In the genomic region with DNA sequence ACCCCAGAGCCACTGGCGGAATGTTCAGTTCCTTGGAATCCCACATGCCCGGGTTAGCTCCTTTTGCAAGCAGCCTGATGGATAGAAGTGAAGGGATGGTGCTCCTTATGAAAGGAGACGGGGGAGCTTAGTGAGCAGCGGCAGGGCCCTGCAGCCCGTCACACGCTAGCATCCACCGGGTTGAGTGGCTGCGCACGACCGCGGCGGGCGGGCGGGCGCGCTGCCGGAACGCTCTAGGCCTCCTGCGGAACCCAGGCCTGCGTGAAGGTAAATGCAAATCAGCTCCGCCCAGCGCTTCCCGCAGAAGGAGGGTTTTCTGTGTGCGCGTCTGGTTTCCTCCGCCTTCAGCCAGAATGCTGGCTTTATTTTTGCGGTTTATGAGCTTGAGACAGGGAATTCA, we compare ENCODE assay signal across 8 cellular contexts. TPM values are rescaled to one million over a fixed set of nuclear protein-coding genes. Genes with fewer than 3 reads are reported as not detected.
A peak's percentile ranks its signal among the peaks of the same experiment; 100 is the strongest.
DNase-seq lines count a peak whose midpoint lies in the region; ATAC-seq, FAIRE-seq and TF ChIP-seq lines count a peak whose summit lies in the region.

No MANE protein-coding gene starts in this region.

- no peaks in the 10 kb centered on the region for H3K9me3 Mint-ChIP-seq in naive thymus-derived CD4-positive, alpha-beta T cell

- H3K4me2 ChIP-seq in OCI-LY3 (ENCODE audit: low read length) = peak overlapping the region; percentile 99

- no peak for TF ChIP-seq CTCF in OCI-LY3 (IDR thresholded peaks at IDR 0.05; ENCODE audit: low read depth, low read length)
- no peak for TF ChIP-seq CTCF in breast epithelium (IDR thresholded peaks at IDR 0.05)
- no peak for TF ChIP-seq CTCF in omental fat pad (IDR thresholded peaks at IDR 0.05)

- H3K27ac Mint-ChIP-seq in naive thymus-derived CD4-positive, alpha-beta T cell = peak overlapping the region in 4 of 9 donors; percentile 60 to 86 (median 70)

- peaks cover 25% of the 10 kb centered on the region for H3K4me1 ChIP-seq in OCI-LY3 (ENCODE audit: low read length)
- no peaks in the 10 kb centered on the region for H3K4me1 ChIP-seq in breast epithelium
- H3K4me1 ChIP-seq in naive thymus-derived CD4-positive, alpha-beta T cell (ENCODE audit: control insufficient read depth in 2 of 2, insufficient read depth in 2 of 2, low read length in 2 of 2) = peaks cover 3 to 8% of the 10 kb centered on the region in 2 donors

- FAIRE-seq in GM19239 (lab: Jason Lieb, UNC) = no peak

- no peaks in the 10 kb centered on the region for H3K79me2 ChIP-seq in OCI-LY3 (ENCODE audit: low read length)

- H3K4me1 Mint-ChIP-seq in naive thymus-derived CD4-positive, alpha-beta T cell = peaks cover 3 to 17% (median 11%) of the 10 kb centered on the region in 7 donors

- H3K4me3 ChIP-seq in OCI-LY3 (ENCODE audit: low read length) (peak overlapping the region; percentile 86), breast epithelium (peak overlapping the region in 2 of 3 donors; percentile 24 to 54)
- H3K4me3 ChIP-seq in naive thymus-derived CD4-positive, alpha-beta T cell (ENCODE audit: low read length) = peak overlapping the region; percentile 32

- CTCF ChIA-PET in naive thymus-derived CD4-positive, alpha-beta T cell (lab: Charles Lee) = interaction anchor here (1.1 to 1.2 kb wide), 2 partner anchors 11 to 134 kb away, joined by 3 to 4 read pairs; no protein-coding TSS in a partner anchor

- no peak for TF ChIP-seq POLR2A in breast epithelium (IDR thresholded peaks at IDR 0.05)

- H3K27me3 ChIP-seq in OCI-LY3 (ENCODE audit: low read depth, low read length) (no peaks in the 10 kb centered on the region), breast epithelium (peaks cover 0 to 3% of the 10 kb centered on the region in 2 donors)
- no peaks in the 10 kb centered on the region for H3K27me3 ChIP-seq in naive thymus-derived CD4-positive, alpha-beta T cell (ENCODE audit: control insufficient read depth in 2 of 2, insufficient read depth in 2 of 2, low read length in 2 of 2)

- intact Hi-C loops in breast epithelium (cut with DNase I; ENCODE audit: low total_unique reads) = no loop called here
- intact Hi-C loops in naive thymus-derived CD4-positive, alpha-beta T cell (cut with micrococcal nuclease) = loop anchor here in 1 of 2 donors (1.0 kb wide), 1 partner anchor 102 kb away; no protein-coding TSS in a partner anchor

- H4K20me1 ChIP-seq in OCI-LY3 (ENCODE audit: insufficient read depth, low read length) = no peaks in the 10 kb centered on the region

- H3K27me3 Mint-ChIP-seq in naive thymus-derived CD4-positive, alpha-beta T cell = peaks cover 0 to 79% (median 10%) of the 10 kb centered on the region in 5 donors

- no peaks in the 10 kb centered on the region for H3K36me3 Mint-ChIP-seq in naive thymus-derived CD4-positive, alpha-beta T cell

- peak overlapping the region; percentile 18 to 81 (median 68) for H3K4me3 Mint-ChIP-seq in naive thymus-derived CD4-positive, alpha-beta T cell

- H2AFZ ChIP-seq in OCI-LY3 (ENCODE audit: low read depth, low read length) = peak overlapping the region; percentile 84

- DNase-seq in breast epithelium (ENCODE audit: low spot score in 2 of 2) (no peak), omental fat pad (ENCODE audit: low spot score) (no peak), GM19239 (ENCODE audit: insufficient read length, low spot score) (no peak)
- DNase-seq in naive thymus-derived CD4-positive, alpha-beta T cell = peak in 7 of 9 donors; percentile 2 to 45 (median 41)
- DNase-seq in central memory CD4-positive, alpha-beta T cell = no peak

- H3K9me3 ChIP-seq in OCI-LY3 (ENCODE audit: insufficient read depth, low read length) (no peaks in the 10 kb centered on the region), breast epithelium (no peaks in the 10 kb centered on the region)
- H3K9me3 ChIP-seq in naive thymus-derived CD4-positive, alpha-beta T cell (ENCODE audit: control insufficient read depth in 2 of 3, low read length in 3 of 3) = no peaks in the 10 kb centered on the region

- peak; percentile 73 for ATAC-seq in GM18867 (IDR thresholded peaks at IDR 0.05; ENCODE audit: unreplicated experiment)
- ATAC-seq in naive thymus-derived CD4-positive, alpha-beta T cell = peak; percentile 90
- ATAC-seq in HG03439 (IDR thresholded peaks at IDR 0.05; ENCODE audit: unreplicated experiment) = no peak
- ATAC-seq in omental fat pad (ENCODE audit: low FRiP score) = no peak

- POLR2A ChIA-PET in naive thymus-derived CD4-positive, alpha-beta T cell (lab: Charles Lee) = interaction anchor here (0.5 kb wide), 1 partner anchor 20 kb away, joined by 3 read pairs; no protein-coding TSS in a partner anchor

- H3K9ac ChIP-seq in OCI-LY3 (ENCODE audit: low read length) = peak overlapping the region; percentile 70

- H3K36me3 ChIP-seq in OCI-LY3 (replicated peaks; ENCODE audit: low read depth, low read length) = peaks cover 12% of the 10 kb centered on the region
- H3K36me3 ChIP-seq in breast epithelium = no peaks in the 10 kb centered on the region
- H3K36me3 ChIP-seq in naive thymus-derived CD4-positive, alpha-beta T cell (ENCODE audit: control insufficient read depth in 2 of 3, insufficient read depth in 3 of 3, low read length in 3 of 3) = no peaks in the 10 kb centered on the region

- H3K27ac ChIP-seq in OCI-LY3 (ENCODE audit: low read length) (no peak overlapping the region), breast epithelium (no peak overlapping the region)
- H3K27ac ChIP-seq in naive thymus-derived CD4-positive, alpha-beta T cell (ENCODE audit: low read depth, low read length) = no peak overlapping the region

RNA-seq across cellular contexts. Expression of gene IL12B, which starts 19.8 kb away (rescaled TPM):
- total RNA-seq in breast epithelium (not detected), omental fat pad (not detected)
- not detected for total RNA-seq in naive thymus-derived CD4-positive, alpha-beta T cell
- polyA plus RNA-seq in naive thymus-derived CD4-positive, alpha-beta T cell = not detected

RNA-seq across cellular contexts. Expression of gene UBLCP1, which starts 47.4 kb away (rescaled TPM):
- total RNA-seq in breast epithelium (10 to 100 TPM; 17.0 to 29.5 (median 24.3) TPM), omental fat pad (10 to 100 TPM; 10.9 to 24.6 (median 15.4) TPM)
- total RNA-seq in naive thymus-derived CD4-positive, alpha-beta T cell = 10 to 100 TPM; 18.2 to 30.9 (median 30.2) TPM
- polyA plus RNA-seq in naive thymus-derived CD4-positive, alpha-beta T cell = 10 to 100 TPM; 57.1 to 62.2 TPM

Comparison
In these comparisons a context has a peak if more than half of its experiments do, and no peak if none do; other contexts are left out.
1. ATAC-seq: peak in GM18867 (single experiment) and naive thymus-derived CD4-positive, alpha-beta T cell (single experiment); none in HG03439 (single experiment) and omental fat pad (single experiment).
2. H3K4me3 ChIP-seq: peak in every context shown above with its lines; median percentile 86 in OCI-LY3; 39 in breast epithelium; 32 in naive thymus-derived CD4-positive, alpha-beta T cell.
3. DNase-seq: peak in naive thymus-derived CD4-positive, alpha-beta T cell (7 of 9); none in breast epithelium (0 of 2), omental fat pad (single experiment), central memory CD4-positive, alpha-beta T cell (single experiment) and GM19239 (single experiment).